1 cellular context compared by ENCODE assay signal in the genomic region with DNA sequence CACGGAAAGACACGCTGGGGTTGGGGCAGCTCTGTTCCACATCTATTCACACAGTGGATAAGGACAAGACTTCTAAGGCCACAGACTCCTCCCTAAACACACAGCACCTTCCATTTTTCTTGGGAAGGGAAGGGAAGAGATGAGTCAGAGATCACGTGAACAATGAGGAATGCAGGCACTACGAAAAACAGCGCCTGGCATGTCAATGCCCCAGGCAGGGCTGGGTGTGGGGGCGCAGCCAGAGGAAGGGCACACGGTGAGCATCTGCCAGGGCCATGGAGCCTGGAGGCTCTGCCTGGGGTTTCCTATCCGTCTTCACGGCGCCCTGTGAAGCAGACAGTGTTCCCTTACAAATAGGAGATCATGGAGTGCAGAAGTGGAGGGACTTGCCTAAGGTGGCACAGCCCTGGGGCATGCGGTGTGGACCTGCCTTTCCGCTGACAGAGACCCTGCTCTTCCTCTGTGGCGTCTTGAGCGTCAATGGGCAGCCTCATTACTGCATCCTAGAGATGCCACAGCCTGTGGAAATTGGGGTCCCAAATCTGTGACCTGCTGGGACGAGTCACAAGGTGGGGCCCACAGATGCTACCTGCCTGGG.
TF ChIP-seq lines count a peak whose summit lies in the region.

No MANE protein-coding gene starts in this region.

TF ChIP-seq in SK-N-SH treated with all-trans-retinoic acid at 6 μM for 48 hours, 23 proteins besides CTCF, POLR2A, EP300 and RAD21 (continued from another document):
- TF ChIP-seq CSRNP3 (CRISPR knock-in tag; IDR thresholded peaks at IDR 0.05) (no peak), ZC3H10 (CRISPR knock-in tag; IDR thresholded peaks at IDR 0.05) (no peak), TOX (CRISPR knock-in tag; IDR thresholded peaks at IDR 0.05; ENCODE audit: borderline replicate concordance) (no peak), SNAI2 (CRISPR knock-in tag; IDR thresholded peaks at IDR 0.05) (no peak), ZNF70 (CRISPR knock-in tag; IDR thresholded peaks at IDR 0.05) (no peak)
